35 cellular contexts compared by ENCODE assay signal in genomic region chr19:44315883-44316282, GRCh38. TPM values are rescaled to one million over a fixed set of nuclear protein-coding genes. Genes with fewer than 3 reads are reported as not detected.
"Had no signal": no experiment of that assay in that cellular context is flagged by ENCODE, and none has a peak within 500 bp of the region (broad histone marks: within the 10 kb centered on the region; RNA-seq: fewer than 3 reads in every experiment).

No MANE protein-coding gene starts in this region.

- H3K27me3 Mint-ChIP-seq: activated CD4-positive, alpha-beta T cell treated with anti-CD3 and anti-CD28 coated beads, Interleukin-2, amount 10 ng/mL, durations not matched to agents 7 days and 5 days had no signal

- H3K27ac Mint-ChIP-seq: activated CD4-positive, alpha-beta T cell treated with anti-CD3 and anti-CD28 coated beads for 36 hours; activated CD4-positive, alpha-beta T cell treated with anti-CD3 and anti-CD28 coated beads, Interleukin-2, amount 10 ng/mL, durations not matched to agents 7 days and 5 days; activated CD8-positive, alpha-beta T cell treated with anti-CD3 and anti-CD28 coated beads, Interleukin-2, amount 10 ng/mL, durations not matched to agents 7 days and 5 days; activated naive CD4-positive, alpha-beta T cell treated with anti-CD3 and anti-CD28 coated beads for 36 hours; activated naive CD8-positive, alpha-beta T cell; activated T-helper 1 cell treated with anti-CD3 and anti-CD28 coated beads, Interleukin-12 subunit alpha, Interleukin-12 subunit beta, Interleukin-2, Interleukin-4 antibody, amounts not matched to agents 30 ng/mL and 10 ng/mL and 1 ng/mL, durations not matched to agents 14 hours and 24 hours and 36 hours; T-helper 1 cell treated with Interleukin-12 subunit alpha and Interleukin-12 subunit beta and Interleukin-4 antibody, amounts not matched to agents 30 μg/mL and 1 μg/mL, for 36 hours; T-helper 2 cell treated with Interferon-gamma antibody and Interleukin-4, amounts not matched to agents 5 μg/mL and 100 μg/mL, for 36 hours had no signal

- H3K4me3 ChIP-seq: body of pancreas, breast epithelium, Peyer's patch, SJSA1 had no signal

- ATAC-seq: activated CD4-positive, alpha-beta T cell treated with anti-CD3 and anti-CD28 coated beads for 36 hours; activated CD8-positive, alpha-beta T cell treated with anti-CD3 and anti-CD28 coated beads, Interleukin-2, amount 10 ng/mL, durations not matched to agents 7 days and 5 days; activated T-cell treated with anti-CD3 and anti-CD28 coated beads, Interleukin-2, amount 50 U/mL, for 4 hours; body of pancreas; PC-3 had no signal

- H3K4me3 Mint-ChIP-seq: activated CD4-positive, alpha-beta T cell treated with anti-CD3 and anti-CD28 coated beads for 36 hours; activated CD4-positive, alpha-beta T cell treated with anti-CD3 and anti-CD28 coated beads, Interleukin-2, amount 10 ng/mL, durations not matched to agents 7 days and 5 days; activated CD8-positive, alpha-beta T cell treated with anti-CD3 and anti-CD28 coated beads, Interleukin-2, amount 10 ng/mL, durations not matched to agents 7 days and 5 days; activated naive CD4-positive, alpha-beta T cell treated with anti-CD3 and anti-CD28 coated beads for 36 hours; activated naive CD8-positive, alpha-beta T cell; activated T-cell treated with anti-CD3 and anti-CD28 coated beads, Interleukin-2, amount 50 U/mL, for 4 hours; activated T-helper 1 cell treated with anti-CD3 and anti-CD28 coated beads, Interleukin-12 subunit alpha, Interleukin-12 subunit beta, Interleukin-2, Interleukin-4 antibody, amounts not matched to agents 30 ng/mL and 10 ng/mL and 1 ng/mL, durations not matched to agents 14 hours and 24 hours and 36 hours; T-helper 1 cell treated with Interleukin-12 subunit alpha and Interleukin-12 subunit beta and Interleukin-4 antibody, amounts not matched to agents 30 μg/mL and 1 μg/mL, for 36 hours; T-helper 2 cell treated with Interferon-gamma antibody and Interleukin-4, amounts not matched to agents 5 μg/mL and 100 μg/mL, for 36 hours had no signal

- DNase-seq: activated CD4-positive, alpha-beta T cell treated with anti-CD3 and anti-CD28 coated beads for 36 hours; activated CD4-positive, alpha-beta T cell treated with anti-CD3 and anti-CD28 coated beads, Interleukin-2, amount 10 ng/mL, durations not matched to agents 7 days and 5 days; activated CD4-positive, alpha-beta T cell treated with anti-CD3 and anti-CD28 coated beads, Interleukin-2, amount 50 U/mL, for 48 hours; activated CD8-positive, alpha-beta memory T cell treated with anti-CD3 and anti-CD28 coated beads, Interleukin-2, amount 50 U/mL, for 4 hours; activated CD8-positive, alpha-beta T cell treated with anti-CD3 and anti-CD28 coated beads, Interleukin-2, amount 10 ng/mL, durations not matched to agents 7 days and 5 days; activated gamma-delta T cell treated with Interleukin-2 at 50 U/mL for 16 hours; activated naive CD4-positive, alpha-beta T cell treated with anti-CD3 and anti-CD28 coated beads for 36 hours; activated T-cell treated with anti-CD3 and anti-CD28 coated beads for 4 hours; activated T-cell treated with anti-CD3 and anti-CD28 coated beads, Interleukin-2, amount 50 U/mL, for 4 hours; amniotic stem cell; aorta; body of pancreas; Karpas-422; KBM-7; MM.1S; MV-4-11; NCI-H1092; NCI-H1436 treated with DMSO at 0.1 percent for 48 hours; NCI-H1694 treated with DMSO at 0.1 percent for 48 hours; NCI-H2081; NCI-H345; NCI-H524 treated with DMSO at 0.1 percent for 48 hours; NCI-H748 treated with DMSO at 0.1 percent for 48 hours; NK-92 treated with Interleukin-12 subunit alpha and Interleukin-12 subunit beta, amount 100 ng/mL, for 24 hours; PC-3; Peyer's patch; RPMI8226; SHP77 treated with DMSO at 0.1 percent for 48 hours; SK-N-SH had no signal

- H3K4me1 Mint-ChIP-seq: activated CD4-positive, alpha-beta T cell treated with anti-CD3 and anti-CD28 coated beads for 36 hours; activated CD4-positive, alpha-beta T cell treated with anti-CD3 and anti-CD28 coated beads, Interleukin-2, amount 10 ng/mL, durations not matched to agents 7 days and 5 days had no signal

RNA-seq across cellular contexts. Expression of gene ZNF112, which starts 40.6 kb away (rescaled TPM):
- total RNA-seq: activated CD4-positive, alpha-beta T cell treated with anti-CD3 and anti-CD28 coated beads, Interleukin-2, amount 10 ng/mL, durations not matched to agents 7 days and 5 days; activated CD8-positive, alpha-beta T cell treated with anti-CD3 and anti-CD28 coated beads, Interleukin-2, amount 10 ng/mL, durations not matched to agents 7 days and 5 days; activated T-helper 1 cell treated with anti-CD3 and anti-CD28 coated beads, Interleukin-12 subunit alpha, Interleukin-12 subunit beta, Interleukin-2, Interleukin-4 antibody, amounts not matched to agents 30 ng/mL and 10 ng/mL and 1 ng/mL, durations not matched to agents 14 hours and 24 hours and 36 hours had no signal

RNA-seq across cellular contexts. Expression of gene ZNF233, which starts 56.2 kb away (rescaled TPM):
- total RNA-seq: activated T-cell treated with anti-CD3 and anti-CD28 coated beads, Interleukin-2, amount 50 U/mL, for 4 hours had no signal
